8 cellular contexts compared by ENCODE assay signal in genomic region chr20:46088409-46089075, GRCh38. TPM values are rescaled to one million over a fixed set of nuclear protein-coding genes. Genes with fewer than 3 reads are reported as not detected.
DNase-seq lines count a peak whose midpoint lies in the region; ATAC-seq and TF ChIP-seq lines count a peak whose summit lies in the region.

No MANE protein-coding gene starts in this region.

- H3K9me3 ChIP-seq in neutrophil: no peaks in the 10 kb centered on the region

- POLR2A ChIA-PET in RWPE1 (lab: Yijun Ruan, JAX; ENCODE audit: low non-redundant PET): no interaction called here

- H3K27ac Mint-ChIP-seq in activated T-cell treated with anti-CD3 and anti-CD28 coated beads, Interleukin-2, amount 50 U/mL, for 24 hours: peak overlapping the region; percentile 96

- no peaks in the 10 kb centered on the region for H3K9me3 Mint-ChIP-seq in activated T-cell treated with anti-CD3 and anti-CD28 coated beads, Interleukin-2, amount 50 U/mL, for 24 hours

- peaks cover 63% of the 10 kb centered on the region for H3K4me1 Mint-ChIP-seq in activated T-cell treated with anti-CD3 and anti-CD28 coated beads, Interleukin-2, amount 50 U/mL, for 24 hours (ENCODE audit: low read depth)

- CTCF ChIA-PET in RWPE1 (lab: Yijun Ruan, JAX): interaction anchor here (0.7 to 2.0 kb wide), 5 partner anchors 11 to 795 kb away, joined by 3 to 11 read pairs (median 4); no protein-coding TSS in a partner anchor

- H3K4me1 ChIP-seq in neutrophil (ENCODE audit: control insufficient read depth in 1 of 2, insufficient read depth in 1 of 2, low read depth in 1 of 2, low read length in 1 of 2): peaks cover 22 to 24% of the 10 kb centered on the region in 2 experiments

- no peaks in the 10 kb centered on the region for H3K27me3 ChIP-seq in neutrophil

- H3K36me3 ChIP-seq in neutrophil: no peaks in the 10 kb centered on the region

- peak overlapping the region; percentile 94 for H3K4me3 Mint-ChIP-seq in activated T-cell treated with anti-CD3 and anti-CD28 coated beads, Interleukin-2, amount 50 U/mL, for 24 hours

- H3K27me3 Mint-ChIP-seq in activated T-cell treated with anti-CD3 and anti-CD28 coated beads, Interleukin-2, amount 50 U/mL, for 24 hours: no peaks in the 10 kb centered on the region

- no peak for ATAC-seq in HG03280 (IDR thresholded peaks at IDR 0.05; ENCODE audit: unreplicated experiment)

- no peak for TF ChIP-seq CTCF in RWPE1 (conservative IDR thresholded peaks at IDR 0.05; ENCODE audit: low read depth)
- no peak for TF ChIP-seq CTCF in epithelial cell of proximal tubule (conservative IDR thresholded peaks at IDR 0.05; ENCODE audit: low read depth, low read length)
- TF ChIP-seq CTCF in neutrophil (IDR thresholded peaks at IDR 0.05): no peak

- peak overlapping the region; percentile 91 for H3K4me3 ChIP-seq in epithelial cell of proximal tubule (ENCODE audit: low read depth, low read length)
- peak overlapping the region; percentile 81 to 88 for H3K4me3 ChIP-seq in neutrophil (ENCODE audit: low read depth in 1 of 2, low read length in 1 of 2)

- peak overlapping the region; percentile 90 for H3K27ac ChIP-seq in RWPE1
- peak overlapping the region; percentile 95 for H3K27ac ChIP-seq in neutrophil

- DNase-seq in activated T-cell treated with anti-CD3 and anti-CD28 coated beads, Interleukin-2, amount 50 U/mL, for 24 hours: no peak
- no peak for DNase-seq in activated T-cell treated with anti-CD3 and anti-CD28 coated beads, Interleukin-2, amount 50 U/mL, for 1 hour
- DNase-seq in RWPE1 (ENCODE audit: low spot score) (peak; percentile 48), epithelial cell of proximal tubule (ENCODE audit: low read depth) (no peak), NCI-H524 (lab: John Stamatoyannopoulos, UW) (no peak), NCI-H446 treated with DMSO at 0.1 percent for 48 hours (lab: John Stamatoyannopoulos, UW) (no peak)

- H3K36me3 Mint-ChIP-seq in activated T-cell treated with anti-CD3 and anti-CD28 coated beads, Interleukin-2, amount 50 U/mL, for 24 hours (ENCODE audit: low read depth): peaks cover 30% of the 10 kb centered on the region

RNA-seq across cellular contexts. Expression of gene NCOA5, which starts 1.2 kb away (rescaled TPM):
- total RNA-seq in epithelial cell of proximal tubule: 20.9 and 32.5 TPM in 2 replicates

RNA-seq across cellular contexts. Expression of gene CD40, which starts 29.6 kb away (rescaled TPM):
- 49.7 and 74.7 TPM in 2 replicates for total RNA-seq in epithelial cell of proximal tubule

RNA-seq across cellular contexts. Expression of gene SLC12A5, which starts 59.5 kb away (rescaled TPM):
- total RNA-seq in epithelial cell of proximal tubule: not detected in 2 replicates
